Comparison of ENCODE assay signal across 2 cellular contexts in genomic region chr7:48096273-48096672, GRCh38.
TF ChIP-seq lines count a peak whose summit lies in the region.

No MANE protein-coding gene starts in this region.

TF ChIP-seq in liver, 16 proteins besides CTCF, POLR2A, EP300 and RAD21:
- TF ChIP-seq EGR1 (IDR thresholded peaks at IDR 0.05; ENCODE audit: low read depth in 2 of 2) (no peak), JUND (IDR thresholded peaks at IDR 0.05) (no peak), FOXA1 (IDR thresholded peaks at IDR 0.05) (no peak), RXRA (IDR thresholded peaks at IDR 0.05) (no peak)

TF ChIP-seq in HepG2, 621 proteins besides CTCF, POLR2A, EP300 and RAD21:
- no peak for TF ChIP-seq ZNF235 (CRISPR knock-in tag; IDR thresholded peaks at IDR 0.05; ENCODE audit: borderline replicate concordance)
- no peak for TF ChIP-seq ZNF510 (CRISPR knock-in tag; IDR thresholded peaks at IDR 0.05; ENCODE audit: low read depth)
- TF ChIP-seq REPIN1 (CRISPR knock-in tag; IDR thresholded peaks at IDR 0.05; ENCODE audit: borderline replicate concordance, low read depth): no peak
- no peak for TF ChIP-seq ZNF512B (CRISPR knock-in tag; IDR thresholded peaks at IDR 0.05; ENCODE audit: borderline replicate concordance)
- no peak for TF ChIP-seq JUND (CRISPR knock-in tag; IDR thresholded peaks at IDR 0.05)
- no peak for TF ChIP-seq HNF1B (CRISPR knock-in tag; IDR thresholded peaks at IDR 0.05)
- no peak for TF ChIP-seq ZBTB25 (CRISPR knock-in tag; IDR thresholded peaks at IDR 0.05)
- TF ChIP-seq RERE (CRISPR knock-in tag; IDR thresholded peaks at IDR 0.05; ENCODE audit: low read depth): no peak
- no peak for TF ChIP-seq ZNF276 (CRISPR knock-in tag; IDR thresholded peaks at IDR 0.05; ENCODE audit: low read depth)
- no peak for TF ChIP-seq ZHX1 (CRISPR knock-in tag; IDR thresholded peaks at IDR 0.05; ENCODE audit: low read depth)
